1 cellular context compared by ENCODE assay signal in genomic region chr20:3045042-3045815, GRCh38.
TF ChIP-seq lines count a peak whose summit lies in the region.

No MANE protein-coding gene starts in this region.

TF ChIP-seq in endothelial cell of umbilical vein, 7 proteins besides CTCF, POLR2A, EP300 and RAD21:
- TF ChIP-seq MYC (IDR thresholded peaks at IDR 0.05; ENCODE audit: low read depth, low read length) (no peak), GATA2 (IDR thresholded peaks at IDR 0.05; ENCODE audit: insufficient read depth, insufficient read length, low read depth, low read length) (no peak), EZH2 (IDR thresholded peaks at IDR 0.05; ENCODE audit: borderline replicate concordance, low read depth, low read length, severe bottlenecking) (no peak)
